28 cellular contexts compared by ENCODE assay signal in the genomic region with DNA sequence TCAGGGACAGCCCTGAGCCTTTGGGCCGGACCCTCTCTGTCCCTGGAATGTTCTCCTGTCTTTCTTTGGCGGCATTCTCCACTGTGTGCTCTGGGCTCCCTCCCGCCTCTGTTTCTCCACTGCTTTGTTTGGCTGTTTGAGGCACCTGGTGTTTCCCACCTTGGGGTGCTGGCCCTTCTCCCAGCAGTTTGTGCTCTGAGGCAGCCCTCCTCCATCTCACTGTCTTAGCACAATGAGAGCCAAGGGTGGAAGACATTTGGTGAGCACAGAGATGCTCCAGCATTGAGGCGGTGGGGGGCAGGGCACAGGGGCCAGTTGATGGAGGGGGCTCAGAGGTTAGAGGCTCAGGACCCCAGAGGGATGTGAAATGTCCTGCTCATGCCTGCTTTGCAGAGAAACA. TPM values are rescaled to one million over a fixed set of nuclear protein-coding genes. Genes with fewer than 3 reads are reported as not detected.
"Had no signal": no experiment of that assay in that cellular context is flagged by ENCODE, and none has a peak within 500 bp of the region (broad histone marks: within the 10 kb centered on the region; RNA-seq: fewer than 3 reads in every experiment).

No MANE protein-coding gene starts in this region.

- DNase-seq: effector CD4-positive, alpha-beta T cell; gastrocnemius medialis; head of caudate nucleus; mesenchymal stem cell; mucosa of descending colon; naive B cell; nucleus accumbens; psoas muscle; right cardiac atrium; sigmoid colon; spleen; stimulated activated CD4-positive, alpha-beta T cell treated with anti-CD3 and anti-CD28 coated beads, Interleukin-4, amount 100 ng/mL, for 4 hours; stimulated activated naive CD8-positive, alpha-beta T cell treated with anti-CD3 and anti-CD28 coated beads, Interleukin-15, Interleukin-2, amounts not matched to agents 100 U/mL and 50 U/mL, for 24 hours; testis; upper lobe of right lung; uterus had no signal

- H3K4me1 ChIP-seq: gastrocnemius medialis, psoas muscle, sigmoid colon, spleen, testis, tibial nerve, upper lobe of right lung, uterus had no signal

- H3K9me3 ChIP-seq: gastrocnemius medialis, mucosa of descending colon, psoas muscle, sigmoid colon, spleen, testis, upper lobe of right lung, uterus had no signal

- H3K4me3 Mint-ChIP-seq: mesothelial cell of epicardium; naive B cell; nephron; neural progenitor cell; stimulated activated memory B cell treated with anti-CD40 and anti-IgM and Interleukin-4, amounts not matched to agents 10 μg/mL and 1 μg/mL and 100 μg/mL, for 72 hours had no signal

- H3K27me3 ChIP-seq: dorsolateral prefrontal cortex, neural progenitor cell, sigmoid colon, testis, tibial nerve, upper lobe of right lung, uterus had no signal

- H3K27ac ChIP-seq: gastrocnemius medialis, neural progenitor cell, psoas muscle, sigmoid colon, skin epidermis, spleen, testis, tibial nerve, upper lobe of right lung, uterus had no signal

- H3K36me3 Mint-ChIP-seq: mesothelial cell of epicardium; naive B cell; neural progenitor cell; stimulated activated memory B cell treated with anti-CD40 and anti-IgM and Interleukin-4, amounts not matched to agents 10 μg/mL and 1 μg/mL and 100 μg/mL, for 72 hours had no signal

- H3K4me2 ChIP-seq: neural progenitor cell had no signal

- FAIRE-seq: colon, keratinocyte had no signal

- H3K27ac Mint-ChIP-seq: mesothelial cell of epicardium; nephron; neural progenitor cell; stimulated activated memory B cell treated with anti-CD40 and anti-IgM and Interleukin-4, amounts not matched to agents 10 μg/mL and 1 μg/mL and 100 μg/mL, for 72 hours had no signal

- H3K4me1 Mint-ChIP-seq: mesothelial cell of epicardium, naive B cell, nephron had no signal

- H3K36me3 ChIP-seq: gastrocnemius medialis, neural progenitor cell, sigmoid colon, spleen, tibial nerve, upper lobe of right lung, uterus had no signal

- H3K4me3 ChIP-seq: gastrocnemius medialis, lung, mucosa of descending colon, neural progenitor cell, psoas muscle, sigmoid colon, skin epidermis, spleen, testis, tibial nerve, upper lobe of right lung, uterus had no signal

- H3K9ac ChIP-seq: neural progenitor cell had no signal

RNA-seq across cellular contexts. Expression of a gene that starts 54.3 kb away (rescaled TPM):
- total RNA-seq: gastrocnemius medialis, left lobe of liver, psoas muscle had no signal
- polyA plus RNA-seq: liver had no signal
